ENCODE assay signal across 8 cellular contexts in the genomic region with DNA sequence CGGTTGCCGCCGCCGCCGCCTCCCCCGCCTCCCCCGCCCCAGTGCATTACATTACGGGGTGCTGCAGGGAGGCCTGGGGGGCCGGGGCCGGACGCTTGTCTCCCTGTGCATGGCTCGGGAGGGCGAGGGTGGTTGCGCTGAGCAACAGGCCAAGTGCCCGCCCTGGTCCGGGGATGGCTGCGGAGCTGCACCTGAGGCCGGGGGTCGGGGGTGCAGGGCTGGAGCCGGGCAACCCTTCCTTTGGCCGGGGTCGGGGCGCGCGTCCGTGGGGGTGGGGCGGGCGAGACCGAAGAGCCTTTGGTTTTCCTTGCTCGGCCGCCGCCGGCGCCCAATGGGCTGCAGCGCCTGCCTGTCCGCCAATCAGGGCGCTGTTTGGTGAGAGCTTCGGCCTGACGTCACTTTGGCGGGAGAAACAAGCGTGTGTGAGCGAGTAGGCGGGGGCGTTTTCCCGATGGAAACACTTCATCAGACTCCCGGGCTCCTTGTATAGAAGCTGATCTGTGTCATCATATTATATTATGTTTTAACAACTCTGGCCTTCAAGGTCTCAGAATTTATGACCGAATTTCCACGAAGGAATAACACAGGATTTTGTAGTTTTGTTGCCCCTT. TPM values are rescaled to one million over a fixed set of nuclear protein-coding genes. Genes with fewer than 3 reads are reported as not detected.
DNase-seq lines count a peak whose midpoint lies in the region; ATAC-seq, FAIRE-seq and TF ChIP-seq lines count a peak whose summit lies in the region.

No MANE protein-coding gene starts in this region.

- H3K9me3 Mint-ChIP-seq in WTC11, result no peaks in the 10 kb centered on the region

- no peak for TF ChIP-seq CTCF in WTC11 (IDR thresholded peaks at IDR 0.05)
- no peak for TF ChIP-seq CTCF in bronchial epithelial cell (IDR thresholded peaks at IDR 0.05; ENCODE audit: insufficient read depth, low read length, severe bottlenecking)

- H3K27me3 ChIP-seq in bronchial epithelial cell (ENCODE audit: control insufficient read depth, insufficient read depth, low read length) (no peaks in the 10 kb centered on the region), skeletal muscle tissue (ENCODE audit: control insufficient read depth in 3 of 3, insufficient read depth in 3 of 3, low read length in 3 of 3) (no peaks in the 10 kb centered on the region)

- CTCF ChIA-PET in WTC11 (lab: Charles Lee), result interaction anchor here (0.6 to 3.7 kb wide), 6 partner anchors 49 to 226 kb away, joined by 3 to 12 read pairs (median 5); a partner anchor contains a TSS

- no peaks in the 10 kb centered on the region for H3K9me3 ChIP-seq in skeletal muscle tissue (ENCODE audit: control insufficient read depth in 3 of 3, low read length in 3 of 3)

- H3K4me1 ChIP-seq in skeletal muscle tissue (ENCODE audit: control insufficient read depth in 3 of 3, insufficient read depth in 3 of 3, low read length in 3 of 3), result peaks cover 9 to 20% (median 11%) of the 10 kb centered on the region in 3 donors

- H3K4me3 Mint-ChIP-seq in WTC11, result peak overlapping the region; percentile 96

- peak overlapping the region in 1 of 3 donors; percentile 92 for H3K9ac ChIP-seq in skeletal muscle tissue (ENCODE audit: low read depth in 1 of 3, low read length in 3 of 3)

- H3K36me3 Mint-ChIP-seq in WTC11, result peaks cover 2% of the 10 kb centered on the region; the same call in 1 of the 2 replicates

- ATAC-seq in GM18861 (IDR thresholded peaks at IDR 0.05; ENCODE audit: unreplicated experiment) (peak; percentile 45), HG03135 (IDR thresholded peaks at IDR 0.05; ENCODE audit: unreplicated experiment) (peak; percentile 62), WTC11 (peak; percentile 79)

- peak; percentile 51 for DNase-seq in 8988T
- peak; percentile 69 for DNase-seq in NCI-H2196 treated with DMSO at 0.1 percent for 48 hours (lab: John Stamatoyannopoulos, UW; ENCODE audit: unreplicated experiment)
- peak; percentile 95 for DNase-seq in WTC11 (ENCODE audit: low spot score)
- peak; percentile 88 for DNase-seq in bronchial epithelial cell (ENCODE audit: low read depth)
- peak; percentile 99 for DNase-seq in iPS-NIHi7 (ENCODE audit: extremely low spot score)

- POLR2A ChIA-PET in WTC11 (lab: Charles Lee), result interaction anchor here (0.6 to 1.5 kb wide), 5 partner anchors 12 to 59 kb away, joined by 3 to 8 read pairs (median 3); a partner anchor contains a TSS

- H3K27me3 Mint-ChIP-seq in WTC11 (ENCODE audit: low read depth), result peaks cover 4% of the 10 kb centered on the region

- peaks cover 7% of the 10 kb centered on the region for H3K4me1 Mint-ChIP-seq in WTC11

- H3K27ac ChIP-seq in skeletal muscle tissue (ENCODE audit: low read depth, low read length), result peak overlapping the region; percentile 90

- H3K36me3 ChIP-seq in bronchial epithelial cell (ENCODE audit: control insufficient read depth, insufficient read depth, low read length) (no peaks in the 10 kb centered on the region), skeletal muscle tissue (ENCODE audit: control insufficient read depth in 3 of 3, insufficient read depth in 3 of 3, low read length in 3 of 3) (peaks cover 4 to 13% (median 7%) of the 10 kb centered on the region in 3 donors)

- FAIRE-seq in bronchial epithelial cell (lab: Jason Lieb, UNC), result no peak

- H3K27ac Mint-ChIP-seq in WTC11, result no peak overlapping the region

- peak overlapping the region; percentile 97 for H3K4me3 ChIP-seq in bronchial epithelial cell (ENCODE audit: low read depth, low read length)
- H3K4me3 ChIP-seq in skeletal muscle tissue (ENCODE audit: low read length in 3 of 3), result peak overlapping the region; percentile 81 to 92 (median 87)

TF ChIP-seq in WTC11, 78 proteins besides CTCF, POLR2A, EP300 and RAD21 (continues in another document):
- TF ChIP-seq GRHL2 (CRISPR knock-in tag; IDR thresholded peaks at IDR 0.05; ENCODE audit: insufficient replicate concordance, severe bottlenecking) (no peak), FOXK1 (CRISPR knock-in tag; IDR thresholded peaks at IDR 0.05) (peak; percentile 95), ATF1 (CRISPR knock-in tag; IDR thresholded peaks at IDR 0.05) (no peak), RORB (CRISPR knock-in tag; IDR thresholded peaks at IDR 0.05) (no peak), NFE2L1 (CRISPR knock-in tag; IDR thresholded peaks at IDR 0.05) (peak; percentile 82; the same call in 1 of the 2 replicates), NFATC4 (CRISPR knock-in tag; IDR thresholded peaks at IDR 0.05) (no peak), NR2C2 (CRISPR knock-in tag; IDR thresholded peaks at IDR 0.05) (no peak), NFYB (CRISPR knock-in tag; conservative IDR thresholded peaks at IDR 0.05; ENCODE audit: low read depth) (peak; percentile 72), CREB1 (CRISPR knock-in tag; IDR thresholded peaks at IDR 0.05) (no peak), JUN (CRISPR knock-in tag; IDR thresholded peaks at IDR 0.05) (no peak), ZBTB21 (CRISPR knock-in tag; IDR thresholded peaks at IDR 0.05; ENCODE audit: borderline replicate concordance) (no peak), GTF2I (CRISPR knock-in tag; conservative IDR thresholded peaks at IDR 0.05) (no peak)
- TF ChIP-seq, protein P1, sequence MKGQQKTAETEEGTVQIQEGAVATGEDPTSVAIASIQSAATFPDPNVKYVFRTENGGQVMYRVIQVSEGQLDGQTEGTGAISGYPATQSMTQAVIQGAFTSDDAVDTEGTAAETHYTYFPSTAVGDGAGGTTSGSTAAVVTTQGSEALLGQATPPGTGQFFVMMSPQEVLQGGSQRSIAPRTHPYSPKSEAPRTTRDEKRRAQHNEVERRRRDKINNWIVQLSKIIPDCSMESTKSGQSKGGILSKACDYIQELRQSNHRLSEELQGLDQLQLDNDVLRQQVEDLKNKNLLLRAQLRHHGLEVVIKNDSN (CRISPR knock-in tag; IDR thresholded peaks at IDR 0.05), result no peak
- TF ChIP-seq, protein P2, sequence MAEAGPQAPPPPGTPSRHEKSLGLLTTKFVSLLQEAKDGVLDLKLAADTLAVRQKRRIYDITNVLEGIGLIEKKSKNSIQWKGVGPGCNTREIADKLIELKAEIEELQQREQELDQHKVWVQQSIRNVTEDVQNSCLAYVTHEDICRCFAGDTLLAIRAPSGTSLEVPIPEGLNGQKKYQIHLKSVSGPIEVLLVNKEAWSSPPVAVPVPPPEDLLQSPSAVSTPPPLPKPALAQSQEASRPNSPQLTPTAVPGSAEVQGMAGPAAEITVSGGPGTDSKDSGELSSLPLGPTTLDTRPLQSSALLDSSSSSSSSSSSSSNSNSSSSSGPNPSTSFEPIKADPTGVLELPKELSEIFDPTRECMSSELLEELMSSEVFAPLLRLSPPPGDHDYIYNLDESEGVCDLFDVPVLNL (CRISPR knock-in tag; IDR thresholded peaks at IDR 0.05; ENCODE audit: borderline replicate concordance, low read depth), result peak; percentile 77; the same call in 1 of the 2 replicates
- TF ChIP-seq, protein P3, sequence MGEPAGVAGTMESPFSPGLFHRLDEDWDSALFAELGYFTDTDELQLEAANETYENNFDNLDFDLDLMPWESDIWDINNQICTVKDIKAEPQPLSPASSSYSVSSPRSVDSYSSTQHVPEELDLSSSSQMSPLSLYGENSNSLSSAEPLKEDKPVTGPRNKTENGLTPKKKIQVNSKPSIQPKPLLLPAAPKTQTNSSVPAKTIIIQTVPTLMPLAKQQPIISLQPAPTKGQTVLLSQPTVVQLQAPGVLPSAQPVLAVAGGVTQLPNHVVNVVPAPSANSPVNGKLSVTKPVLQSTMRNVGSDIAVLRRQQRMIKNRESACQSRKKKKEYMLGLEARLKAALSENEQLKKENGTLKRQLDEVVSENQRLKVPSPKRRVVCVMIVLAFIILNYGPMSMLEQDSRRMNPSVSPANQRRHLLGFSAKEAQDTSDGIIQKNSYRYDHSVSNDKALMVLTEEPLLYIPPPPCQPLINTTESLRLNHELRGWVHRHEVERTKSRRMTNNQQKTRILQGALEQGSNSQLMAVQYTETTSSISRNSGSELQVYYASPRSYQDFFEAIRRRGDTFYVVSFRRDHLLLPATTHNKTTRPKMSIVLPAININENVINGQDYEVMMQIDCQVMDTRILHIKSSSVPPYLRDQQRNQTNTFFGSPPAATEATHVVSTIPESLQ (CRISPR knock-in tag; IDR thresholded peaks at IDR 0.05), result no peak
- TF ChIP-seq, protein P4, sequence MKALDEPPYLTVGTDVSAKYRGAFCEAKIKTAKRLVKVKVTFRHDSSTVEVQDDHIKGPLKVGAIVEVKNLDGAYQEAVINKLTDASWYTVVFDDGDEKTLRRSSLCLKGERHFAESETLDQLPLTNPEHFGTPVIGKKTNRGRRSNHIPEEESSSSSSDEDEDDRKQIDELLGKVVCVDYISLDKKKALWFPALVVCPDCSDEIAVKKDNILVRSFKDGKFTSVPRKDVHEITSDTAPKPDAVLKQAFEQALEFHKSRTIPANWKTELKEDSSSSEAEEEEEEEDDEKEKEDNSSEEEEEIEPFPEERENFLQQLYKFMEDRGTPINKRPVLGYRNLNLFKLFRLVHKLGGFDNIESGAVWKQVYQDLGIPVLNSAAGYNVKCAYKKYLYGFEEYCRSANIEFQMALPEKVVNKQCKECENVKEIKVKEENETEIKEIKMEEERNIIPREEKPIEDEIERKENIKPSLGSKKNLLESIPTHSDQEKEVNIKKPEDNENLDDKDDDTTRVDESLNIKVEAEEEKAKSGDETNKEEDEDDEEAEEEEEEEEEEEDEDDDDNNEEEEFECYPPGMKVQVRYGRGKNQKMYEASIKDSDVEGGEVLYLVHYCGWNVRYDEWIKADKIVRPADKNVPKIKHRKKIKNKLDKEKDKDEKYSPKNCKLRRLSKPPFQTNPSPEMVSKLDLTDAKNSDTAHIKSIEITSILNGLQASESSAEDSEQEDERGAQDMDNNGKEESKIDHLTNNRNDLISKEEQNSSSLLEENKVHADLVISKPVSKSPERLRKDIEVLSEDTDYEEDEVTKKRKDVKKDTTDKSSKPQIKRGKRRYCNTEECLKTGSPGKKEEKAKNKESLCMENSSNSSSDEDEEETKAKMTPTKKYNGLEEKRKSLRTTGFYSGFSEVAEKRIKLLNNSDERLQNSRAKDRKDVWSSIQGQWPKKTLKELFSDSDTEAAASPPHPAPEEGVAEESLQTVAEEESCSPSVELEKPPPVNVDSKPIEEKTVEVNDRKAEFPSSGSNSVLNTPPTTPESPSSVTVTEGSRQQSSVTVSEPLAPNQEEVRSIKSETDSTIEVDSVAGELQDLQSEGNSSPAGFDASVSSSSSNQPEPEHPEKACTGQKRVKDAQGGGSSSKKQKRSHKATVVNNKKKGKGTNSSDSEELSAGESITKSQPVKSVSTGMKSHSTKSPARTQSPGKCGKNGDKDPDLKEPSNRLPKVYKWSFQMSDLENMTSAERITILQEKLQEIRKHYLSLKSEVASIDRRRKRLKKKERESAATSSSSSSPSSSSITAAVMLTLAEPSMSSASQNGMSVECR (CRISPR knock-in tag; IDR thresholded peaks at IDR 0.05; ENCODE audit: borderline replicate concordance), result 0 out of 2 replicates have a peak, but pooled peaks have one; percentile 50

RNA-seq across cellular contexts. Expression of a gene that starts 1.0 kb away (rescaled TPM):
- total RNA-seq in WTC11 (2021) (9.7 to 13.8 TPM (median 13.0 TPM) in 3 replicates), bronchial epithelial cell (9.0 and 9.3 TPM in 2 replicates), skeletal muscle tissue (6.3 TPM)

RNA-seq across cellular contexts. Expression of a gene that starts 48.7 kb away (rescaled TPM):
- total RNA-seq in WTC11 (2021), result 47.0 to 50.4 TPM (median 47.9 TPM) in 3 replicates
- total RNA-seq in bronchial epithelial cell, result 21.6 and 25.0 TPM in 2 replicates
- 20.9 TPM for total RNA-seq in skeletal muscle tissue

RNA-seq across cellular contexts. Expression of a gene that starts 58.9 kb away (rescaled TPM):
- 58.4 to 61.6 TPM (median 59.5 TPM) in 3 replicates for total RNA-seq in WTC11 (2021)
- total RNA-seq in bronchial epithelial cell, result 19.7 and 24.3 TPM in 2 replicates
- total RNA-seq in skeletal muscle tissue, result 29.2 TPM

Comparison
In these comparisons a context has a peak if more than half of its experiments do, and no peak if none do; other contexts are left out.
1. Peak in every context shown above with its lines: DNase-seq, ATAC-seq, H3K4me3 ChIP-seq and H3K27ac ChIP-seq.